1 cellular context compared by ENCODE assay signal in the genomic region with DNA sequence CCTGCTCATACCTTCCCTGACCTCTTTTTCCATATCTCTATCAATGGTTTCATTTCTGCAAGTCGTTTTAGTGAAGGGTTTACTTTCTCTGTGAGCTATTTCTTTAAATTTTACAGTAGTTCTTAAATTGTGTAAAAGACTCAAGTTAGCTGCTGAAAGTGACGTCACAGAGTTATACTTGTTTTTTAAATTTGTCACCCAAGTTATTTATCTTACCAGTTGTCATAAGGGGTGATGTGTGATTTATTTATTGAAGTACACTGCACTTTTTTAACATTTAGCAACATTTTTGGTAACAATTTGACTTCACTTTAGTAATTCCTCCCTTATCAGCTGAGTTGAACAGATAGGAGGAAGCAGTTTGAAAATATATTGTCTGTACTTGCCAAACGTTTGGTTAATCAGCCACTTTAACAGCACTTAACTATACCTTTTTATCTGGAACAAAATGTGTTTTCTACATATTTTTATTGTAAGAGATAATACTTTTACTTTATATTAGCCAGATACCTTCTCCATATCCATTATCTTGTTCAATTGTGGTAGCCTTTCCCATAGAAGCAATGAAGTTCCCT.
TF ChIP-seq lines count a peak whose summit lies in the region.

No MANE protein-coding gene starts in this region.

TF ChIP-seq in K562, 482 proteins besides CTCF, POLR2A, EP300 and RAD21:
- TF ChIP-seq, protein P1, sequence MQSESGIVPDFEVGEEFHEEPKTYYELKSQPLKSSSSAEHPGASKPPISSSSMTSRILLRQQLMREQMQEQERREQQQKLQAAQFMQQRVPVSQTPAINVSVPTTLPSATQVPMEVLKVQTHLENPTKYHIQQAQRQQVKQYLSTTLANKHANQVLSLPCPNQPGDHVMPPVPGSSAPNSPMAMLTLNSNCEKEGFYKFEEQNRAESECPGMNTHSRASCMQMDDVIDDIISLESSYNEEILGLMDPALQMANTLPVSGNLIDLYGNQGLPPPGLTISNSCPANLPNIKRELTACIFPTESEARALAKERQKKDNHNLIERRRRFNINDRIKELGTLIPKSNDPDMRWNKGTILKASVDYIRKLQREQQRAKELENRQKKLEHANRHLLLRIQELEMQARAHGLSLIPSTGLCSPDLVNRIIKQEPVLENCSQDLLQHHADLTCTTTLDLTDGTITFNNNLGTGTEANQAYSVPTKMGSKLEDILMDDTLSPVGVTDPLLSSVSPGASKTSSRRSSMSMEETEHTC (IDR thresholded peaks at IDR 0.05), result no peak
- TF ChIP-seq TEAD2 (tag; IDR thresholded peaks at IDR 0.05) (no peak), TARDBP (IDR thresholded peaks at IDR 0.05) (no peak), TFAM (CRISPR knock-in tag; conservative IDR thresholded peaks at IDR 0.05) (no peak), JUND (IDR thresholded peaks at IDR 0.05; ENCODE audit: borderline replicate concordance, low read depth, low read length) (no peak), JUND (tag; IDR thresholded peaks at IDR 0.05; ENCODE audit: borderline replicate concordance, low read depth, low read length) (peak; percentile 28; the same call in 1 of the 3 replicates), POLR2AphosphoS2 (IDR thresholded peaks at IDR 0.05; ENCODE audit: low read length) (no peak), MYBL2 (IDR thresholded peaks at IDR 0.05; ENCODE audit: low read depth) (no peak), MYBL2 (CRISPR knock-in tag; IDR thresholded peaks at IDR 0.05; ENCODE audit: borderline replicate concordance) (no peak), ATF7 (IDR thresholded peaks at IDR 0.05) (peak; percentile 71; the same call in 1 of the 2 replicates), CSDE1 (IDR thresholded peaks at IDR 0.05) (no peak), ATF1 (CRISPR knock-in tag; IDR thresholded peaks at IDR 0.05) (no peak), ATF1 (tag; IDR thresholded peaks at IDR 0.05) (peak; percentile 94), CREM (IDR thresholded peaks at IDR 0.05; ENCODE audit: low read depth) (peak; percentile 57; the same call in 1 of the 2 replicates), ZNF217 (CRISPR knock-in tag; IDR thresholded peaks at IDR 0.05) (no peak), ZNF431 (CRISPR knock-in tag; IDR thresholded peaks at IDR 0.05) (no peak), CREB1 (IDR thresholded peaks at IDR 0.05) (no peak), CREB1 (CRISPR knock-in tag; IDR thresholded peaks at IDR 0.05) (0 out of 2 replicates have a peak, but pooled peaks have one; percentile 29), MEIS2 (IDR thresholded peaks at IDR 0.05; ENCODE audit: partially characterized antibody) (peak; percentile 54), TEAD1 (CRISPR knock-in tag; IDR thresholded peaks at IDR 0.05) (no peak), SMARCB1 (IDR thresholded peaks at IDR 0.05; ENCODE audit: insufficient read length, low read depth) (peak; percentile 45), ZNF696 (CRISPR knock-in tag; conservative IDR thresholded peaks at IDR 0.05) (no peak)
- TF ChIP-seq, protein P2, sequence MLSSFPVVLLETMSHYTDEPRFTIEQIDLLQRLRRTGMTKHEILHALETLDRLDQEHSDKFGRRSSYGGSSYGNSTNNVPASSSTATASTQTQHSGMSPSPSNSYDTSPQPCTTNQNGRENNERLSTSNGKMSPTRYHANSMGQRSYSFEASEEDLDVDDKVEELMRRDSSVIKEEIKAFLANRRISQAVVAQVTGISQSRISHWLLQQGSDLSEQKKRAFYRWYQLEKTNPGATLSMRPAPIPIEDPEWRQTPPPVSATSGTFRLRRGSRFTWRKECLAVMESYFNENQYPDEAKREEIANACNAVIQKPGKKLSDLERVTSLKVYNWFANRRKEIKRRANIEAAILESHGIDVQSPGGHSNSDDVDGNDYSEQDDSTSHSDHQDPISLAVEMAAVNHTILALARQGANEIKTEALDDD (IDR thresholded peaks at IDR 0.05), result peak; percentile 60; the same call in 1 of the 2 replicates
- TF ChIP-seq, protein P3, sequence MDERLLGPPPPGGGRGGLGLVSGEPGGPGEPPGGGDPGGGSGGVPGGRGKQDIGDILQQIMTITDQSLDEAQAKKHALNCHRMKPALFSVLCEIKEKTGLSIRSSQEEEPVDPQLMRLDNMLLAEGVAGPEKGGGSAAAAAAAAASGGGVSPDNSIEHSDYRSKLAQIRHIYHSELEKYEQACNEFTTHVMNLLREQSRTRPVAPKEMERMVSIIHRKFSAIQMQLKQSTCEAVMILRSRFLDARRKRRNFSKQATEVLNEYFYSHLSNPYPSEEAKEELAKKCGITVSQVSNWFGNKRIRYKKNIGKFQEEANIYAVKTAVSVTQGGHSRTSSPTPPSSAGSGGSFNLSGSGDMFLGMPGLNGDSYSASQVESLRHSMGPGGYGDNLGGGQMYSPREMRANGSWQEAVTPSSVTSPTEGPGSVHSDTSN (CRISPR knock-in tag; IDR thresholded peaks at IDR 0.05; ENCODE audit: low read depth), result no peak
- TF ChIP-seq, protein P3 (tag; conservative IDR thresholded peaks at IDR 0.05; ENCODE audit: low read depth), result peak; percentile 66
- TF ChIP-seq, protein P4, sequence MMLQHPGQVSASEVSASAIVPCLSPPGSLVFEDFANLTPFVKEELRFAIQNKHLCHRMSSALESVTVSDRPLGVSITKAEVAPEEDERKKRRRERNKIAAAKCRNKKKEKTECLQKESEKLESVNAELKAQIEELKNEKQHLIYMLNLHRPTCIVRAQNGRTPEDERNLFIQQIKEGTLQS (IDR thresholded peaks at IDR 0.05), result peak; percentile 81
- TF ChIP-seq, protein P4 (CRISPR knock-in tag; conservative IDR thresholded peaks at IDR 0.05), result no peak
- TF ChIP-seq, protein P5, sequence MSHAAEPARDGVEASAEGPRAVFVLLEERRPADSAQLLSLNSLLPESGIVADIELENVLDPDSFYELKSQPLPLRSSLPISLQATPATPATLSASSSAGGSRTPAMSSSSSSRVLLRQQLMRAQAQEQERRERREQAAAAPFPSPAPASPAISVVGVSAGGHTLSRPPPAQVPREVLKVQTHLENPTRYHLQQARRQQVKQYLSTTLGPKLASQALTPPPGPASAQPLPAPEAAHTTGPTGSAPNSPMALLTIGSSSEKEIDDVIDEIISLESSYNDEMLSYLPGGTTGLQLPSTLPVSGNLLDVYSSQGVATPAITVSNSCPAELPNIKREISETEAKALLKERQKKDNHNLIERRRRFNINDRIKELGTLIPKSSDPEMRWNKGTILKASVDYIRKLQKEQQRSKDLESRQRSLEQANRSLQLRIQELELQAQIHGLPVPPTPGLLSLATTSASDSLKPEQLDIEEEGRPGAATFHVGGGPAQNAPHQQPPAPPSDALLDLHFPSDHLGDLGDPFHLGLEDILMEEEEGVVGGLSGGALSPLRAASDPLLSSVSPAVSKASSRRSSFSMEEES (CRISPR knock-in tag; IDR thresholded peaks at IDR 0.05), result no peak
- TF ChIP-seq, protein P6, sequence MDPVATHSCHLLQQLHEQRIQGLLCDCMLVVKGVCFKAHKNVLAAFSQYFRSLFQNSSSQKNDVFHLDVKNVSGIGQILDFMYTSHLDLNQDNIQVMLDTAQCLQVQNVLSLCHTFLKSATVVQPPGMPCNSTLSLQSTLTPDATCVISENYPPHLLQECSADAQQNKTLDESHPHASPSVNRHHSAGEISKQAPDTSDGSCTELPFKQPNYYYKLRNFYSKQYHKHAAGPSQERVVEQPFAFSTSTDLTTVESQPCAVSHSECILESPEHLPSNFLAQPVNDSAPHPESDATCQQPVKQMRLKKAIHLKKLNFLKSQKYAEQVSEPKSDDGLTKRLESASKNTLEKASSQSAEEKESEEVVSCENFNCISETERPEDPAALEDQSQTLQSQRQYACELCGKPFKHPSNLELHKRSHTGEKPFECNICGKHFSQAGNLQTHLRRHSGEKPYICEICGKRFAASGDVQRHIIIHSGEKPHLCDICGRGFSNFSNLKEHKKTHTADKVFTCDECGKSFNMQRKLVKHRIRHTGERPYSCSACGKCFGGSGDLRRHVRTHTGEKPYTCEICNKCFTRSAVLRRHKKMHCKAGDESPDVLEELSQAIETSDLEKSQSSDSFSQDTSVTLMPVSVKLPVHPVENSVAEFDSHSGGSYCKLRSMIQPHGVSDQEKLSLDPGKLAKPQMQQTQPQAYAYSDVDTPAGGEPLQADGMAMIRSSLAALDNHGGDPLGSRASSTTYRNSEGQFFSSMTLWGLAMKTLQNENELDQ (CRISPR knock-in tag; IDR thresholded peaks at IDR 0.05; ENCODE audit: borderline replicate concordance), result no peak
TF ChIP-seq in K562: peak in this region for 10.
